In genomic region chr12:50032516-50033316, GRCh38 we compare ENCODE assay signal across 1 cellular context.
A peak's percentile ranks its signal among the peaks of the same experiment; 100 is the strongest.
TF ChIP-seq lines count a peak whose summit lies in the region.

No MANE protein-coding gene starts in this region.

TF ChIP-seq in K562, 482 proteins besides CTCF, POLR2A, EP300 and RAD21 (continued from another document):
- TF ChIP-seq NONO (IDR thresholded peaks at IDR 0.05; ENCODE audit: low read depth in 2 of 2, low read length in 1 of 2) (no peak), MCM2 (IDR thresholded peaks at IDR 0.05; ENCODE audit: low read depth) (no peak), ZNF785 (CRISPR knock-in tag; IDR thresholded peaks at IDR 0.05) (no peak), ZNF280A (IDR thresholded peaks at IDR 0.05; ENCODE audit: low read depth, partially characterized antibody) (no peak), ZNF717 (CRISPR knock-in tag; IDR thresholded peaks at IDR 0.05) (no peak), YY1 (IDR thresholded peaks at IDR 0.05; ENCODE audit: borderline replicate concordance in 1 of 3, control insufficient read depth in 1 of 3, extremely low read depth in 1 of 3, insufficient read depth in 3 of 3, insufficient read length in 1 of 3, insufficient replicate concordance in 2 of 3, low read depth in 1 of 3, low read length in 2 of 3) (no peak), NFRKB (IDR thresholded peaks at IDR 0.05; ENCODE audit: low read depth) (no peak), OTX1 (CRISPR knock-in tag; IDR thresholded peaks at IDR 0.05) (no peak), CHD1 (IDR thresholded peaks at IDR 0.05; ENCODE audit: low read length) (no peak), SNRNP70 (optimal IDR thresholded peaks at IDR 0.05; ENCODE audit: low read depth, low read length) (no peak), FOS (IDR thresholded peaks at IDR 0.05; ENCODE audit: extremely low read depth, insufficient read length) (no peak), CHD2 (IDR thresholded peaks at IDR 0.05; ENCODE audit: low read depth, low read length) (no peak), ADNP (tag; IDR thresholded peaks at IDR 0.05) (no peak), ZBTB33 (CRISPR knock-in tag; IDR thresholded peaks at IDR 0.05) (peak; percentile 97), ZNF121 (CRISPR knock-in tag; conservative IDR thresholded peaks at IDR 0.05) (no peak), ZNF707 (CRISPR knock-in tag; conservative IDR thresholded peaks at IDR 0.05) (no peak), TCFL5 (CRISPR knock-in tag; conservative IDR thresholded peaks at IDR 0.05) (no peak), PCBP2 (IDR thresholded peaks at IDR 0.05; ENCODE audit: low read depth, low read length, poor library complexity, severe bottlenecking) (no peak)
- TF ChIP-seq, protein P1, sequence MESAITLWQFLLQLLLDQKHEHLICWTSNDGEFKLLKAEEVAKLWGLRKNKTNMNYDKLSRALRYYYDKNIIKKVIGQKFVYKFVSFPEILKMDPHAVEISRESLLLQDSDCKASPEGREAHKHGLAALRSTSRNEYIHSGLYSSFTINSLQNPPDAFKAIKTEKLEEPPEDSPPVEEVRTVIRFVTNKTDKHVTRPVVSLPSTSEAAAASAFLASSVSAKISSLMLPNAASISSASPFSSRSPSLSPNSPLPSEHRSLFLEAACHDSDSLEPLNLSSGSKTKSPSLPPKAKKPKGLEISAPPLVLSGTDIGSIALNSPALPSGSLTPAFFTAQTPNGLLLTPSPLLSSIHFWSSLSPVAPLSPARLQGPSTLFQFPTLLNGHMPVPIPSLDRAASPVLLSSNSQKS (CRISPR knock-in tag; IDR thresholded peaks at IDR 0.05): no peak
